ENCODE assay signal across 18 cellular contexts in the genomic region with DNA sequence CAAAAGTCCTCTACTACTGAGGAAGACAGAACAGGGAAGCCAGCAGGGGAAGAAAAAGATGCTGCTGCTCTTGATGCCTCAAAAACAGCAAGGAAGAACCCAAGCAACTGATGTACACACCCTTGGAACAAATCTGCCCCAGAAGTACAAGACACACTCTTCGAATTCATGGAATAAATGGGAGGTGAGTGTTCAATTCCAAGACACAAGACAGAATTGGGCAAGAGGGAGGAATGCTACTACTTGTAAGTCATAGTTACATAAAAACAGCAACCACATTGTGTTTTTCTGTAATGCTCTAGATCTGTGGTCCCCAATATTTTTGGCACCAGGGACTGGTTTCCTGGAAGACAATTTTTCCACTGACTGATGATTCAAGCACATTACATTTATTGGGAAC. TPM values are rescaled to one million over a fixed set of nuclear protein-coding genes. Genes with fewer than 3 reads are reported as not detected.
DNase-seq lines count a peak whose midpoint lies in the region; ATAC-seq and TF ChIP-seq lines count a peak whose summit lies in the region.
"Had no signal": no experiment of that assay in that cellular context is flagged by ENCODE, and none has a peak within 500 bp of the region (broad histone marks: within the 10 kb centered on the region; RNA-seq: fewer than 3 reads in every experiment).

No MANE protein-coding gene starts in this region.

- H3K27me3 ChIP-seq in right atrium auricular region = no peaks in the 10 kb centered on the region
- H3K27me3 ChIP-seq: heart left ventricle had no signal

- no peak for TF ChIP-seq CTCF in fibroblast of villous mesenchyme (IDR thresholded peaks at IDR 0.05; ENCODE audit: insufficient read depth, low read depth, low read length)
- no peak for TF ChIP-seq CTCF in right atrium auricular region (IDR thresholded peaks at IDR 0.05)

- H3K4me1 ChIP-seq in right atrium auricular region = no peaks in the 10 kb centered on the region
- H3K4me1 ChIP-seq: heart left ventricle had no signal

- DNase-seq in HCEC 1CT (peak; percentile 55), astrocyte of the hippocampus (ENCODE audit: low read depth, low spot score) (peak; percentile 20), fibroblast of villous mesenchyme (ENCODE audit: low read depth) (peak; percentile 71), right atrium auricular region (ENCODE audit: low spot score) (no peak), RKO (ENCODE audit: low spot score) (no peak), NCI-H69 (lab: John Stamatoyannopoulos, UW) (no peak)
- DNase-seq: activated CD4-positive, CD25-positive, alpha-beta regulatory T cell; activated naive CD8-positive, alpha-beta T cell treated with anti-CD3 and anti-CD28 coated beads, Interleukin-2, amount 10 ng/mL, durations not matched to agents 7 days and 5 days; cerebellar nuclear complex; DMS153; heart left ventricle; naive thymus-derived CD8-positive, alpha-beta T cell; NCI-H1694 treated with DMSO at 0.1 percent for 48 hours; NCI-H446; SHP77; T-helper 2 cell had no signal

- ATAC-seq in GM21515 (IDR thresholded peaks at IDR 0.05; ENCODE audit: unreplicated experiment) = no peak
- ATAC-seq: heart left ventricle; naive thymus-derived CD8-positive, alpha-beta T cell had no signal

- H3K9me3 ChIP-seq in right atrium auricular region = no peaks in the 10 kb centered on the region
- H3K9me3 ChIP-seq: heart left ventricle, thoracic aorta had no signal

- no peaks in the 10 kb centered on the region for H3K36me3 ChIP-seq in right atrium auricular region
- H3K36me3 ChIP-seq: heart left ventricle, thoracic aorta had no signal

- H3K4me3 ChIP-seq in fibroblast of villous mesenchyme (ENCODE audit: low read depth, low read length) = no peak overlapping the region
- H3K4me3 ChIP-seq in right atrium auricular region = no peak overlapping the region
- H3K4me3 ChIP-seq: heart left ventricle, thoracic aorta had no signal

- H3K27ac ChIP-seq in right atrium auricular region = no peak overlapping the region
- H3K27ac ChIP-seq: heart left ventricle, thoracic aorta had no signal

RNA-seq across cellular contexts. Expression of gene H2AZ1, which starts 58.0 kb away (rescaled TPM):
- total RNA-seq in fibroblast of villous mesenchyme = 255 and 287 TPM in 2 replicates
- 100 to 1,000 TPM; 128 to 143 TPM for total RNA-seq in right atrium auricular region

Comparison
In these comparisons a context has a peak if more than half of its experiments do, and no peak if none do; other contexts are left out.
1. DNase-seq: peak in HCEC 1CT (single experiment), astrocyte of the hippocampus (single experiment) and fibroblast of villous mesenchyme (single experiment); none in right atrium auricular region (single experiment), RKO (single experiment) and NCI-H69 (single experiment).